8 cellular contexts compared by ENCODE assay signal in genomic region chr2:112583497-112584133, GRCh38. TPM values are rescaled to one million over a fixed set of nuclear protein-coding genes. Genes with fewer than 3 reads are reported as not detected.
DNase-seq lines count a peak whose midpoint lies in the region; ATAC-seq and TF ChIP-seq lines count a peak whose summit lies in the region.

No MANE protein-coding gene starts in this region.

- WGBS in aorta, 2 donors = 37 to 40% methylated on average over 19 of the region's 19 CpGs

- peak overlapping the region; percentile 99 for H3K27ac Mint-ChIP-seq in activated CD4-positive, alpha-beta T cell treated with anti-CD3 and anti-CD28 coated beads, Interleukin-2, amount 10 ng/mL, durations not matched to agents 7 days and 5 days
- H3K27ac Mint-ChIP-seq in dendritic cell treated with granulocyte-macrophage colony-stimulating factor and Interleukin-4, amounts not matched to agents 40 ng/mL and 50 ng/mL, for 4 days = peak overlapping the region; percentile 95
- peak overlapping the region; percentile 100 for H3K27ac Mint-ChIP-seq in mesothelial cell of epicardium

- H3K4me3 Mint-ChIP-seq in activated CD4-positive, alpha-beta T cell treated with anti-CD3 and anti-CD28 coated beads, Interleukin-2, amount 10 ng/mL, durations not matched to agents 7 days and 5 days = peak overlapping the region; percentile 97
- peak overlapping the region; percentile 92 for H3K4me3 Mint-ChIP-seq in dendritic cell treated with granulocyte-macrophage colony-stimulating factor and Interleukin-4, amounts not matched to agents 40 ng/mL and 50 ng/mL, for 4 days
- H3K4me3 Mint-ChIP-seq in mesothelial cell of epicardium = peak overlapping the region; percentile 97

- intact Hi-C loops in dendritic cell treated with granulocyte-macrophage colony-stimulating factor and Interleukin-4, amounts not matched to agents 40 ng/mL and 50 ng/mL, for 4 days (cut with micrococcal nuclease) = loop anchor here (1.0 to 5.0 kb wide), 5 partner anchors 41 to 461 kb away; partner anchors contain the start of genes POLR1B and SLC20A1
- intact Hi-C loops in aorta (cut with DNase I) = loop anchor here (1.0 to 10.0 kb wide), 5 partner anchors 41 to 101 kb away; partner anchors contain the start of genes SLC20A1 (in 2 of the 2), TTL (in 2 of the 2) and POLR1B (in 1 of the 2)

- H3K4me1 ChIP-seq in aorta (ENCODE audit: control insufficient read depth in 1 of 2, insufficient read depth in 2 of 2, low read length in 2 of 2) = peaks cover 0 to 2% of the 10 kb centered on the region in 2 donors

- H3K4me3 ChIP-seq in aorta (ENCODE audit: low read length in 2 of 2) = peak overlapping the region; percentile 35 to 83

- POLR2A ChIA-PET in activated CD4-positive, alpha-beta T cell treated with anti-CD3 and anti-CD28 coated beads, Interleukin-2, amount 10 ng/mL, durations not matched to agents 7 days and 5 days (lab: Charles Lee) = no interaction called here

- ATAC-seq in aorta (ENCODE audit: low FRiP score) (no peak), omental fat pad (ENCODE audit: low FRiP score) (no peak), HG03196 (IDR thresholded peaks at IDR 0.05; ENCODE audit: unreplicated experiment) (no peak)

- no peak for DNase-seq in activated CD4-positive, alpha-beta T cell treated with anti-CD3 and anti-CD28 coated beads, Interleukin-2, amount 10 ng/mL, durations not matched to agents 7 days and 5 days
- DNase-seq in activated CD4-positive, alpha-beta T cell treated with anti-CD3 and anti-CD28 coated beads for 1 hour = no peak
- DNase-seq in RPMI7951 (ENCODE audit: low read depth) = peak; percentile 65
- DNase-seq in mesothelial cell of epicardium (ENCODE audit: low spot score in 2 of 2, unreplicated experiment in 2 of 2) = no peak
- DNase-seq in aorta = no peak
- no peak for DNase-seq in omental fat pad (ENCODE audit: low spot score)

- H3K27me3 ChIP-seq in aorta (ENCODE audit: control insufficient read depth in 1 of 2, insufficient read depth in 2 of 2, low read length in 1 of 2) = no peaks in the 10 kb centered on the region

- H3K36me3 Mint-ChIP-seq in activated CD4-positive, alpha-beta T cell treated with anti-CD3 and anti-CD28 coated beads, Interleukin-2, amount 10 ng/mL, durations not matched to agents 7 days and 5 days (ENCODE audit: low read depth) = peaks cover 16% of the 10 kb centered on the region
- H3K36me3 Mint-ChIP-seq in dendritic cell treated with granulocyte-macrophage colony-stimulating factor and Interleukin-4, amounts not matched to agents 40 ng/mL and 50 ng/mL, for 4 days (ENCODE audit: low read depth) = peaks cover 42% of the 10 kb centered on the region
- H3K36me3 Mint-ChIP-seq in mesothelial cell of epicardium = peaks cover 15% of the 10 kb centered on the region

- H3K9me3 Mint-ChIP-seq in activated CD4-positive, alpha-beta T cell treated with anti-CD3 and anti-CD28 coated beads, Interleukin-2, amount 10 ng/mL, durations not matched to agents 7 days and 5 days = peaks cover 2% of the 10 kb centered on the region
- no peaks in the 10 kb centered on the region for H3K9me3 Mint-ChIP-seq in dendritic cell treated with granulocyte-macrophage colony-stimulating factor and Interleukin-4, amounts not matched to agents 40 ng/mL and 50 ng/mL, for 4 days
- H3K9me3 Mint-ChIP-seq in mesothelial cell of epicardium = no peaks in the 10 kb centered on the region

- H3K36me3 ChIP-seq in aorta (ENCODE audit: control insufficient read depth in 1 of 2, insufficient read depth in 2 of 2, low read length in 1 of 2) = no peaks in the 10 kb centered on the region

- H3K27me3 Mint-ChIP-seq in activated CD4-positive, alpha-beta T cell treated with anti-CD3 and anti-CD28 coated beads, Interleukin-2, amount 10 ng/mL, durations not matched to agents 7 days and 5 days = no peaks in the 10 kb centered on the region
- no peaks in the 10 kb centered on the region for H3K27me3 Mint-ChIP-seq in dendritic cell treated with granulocyte-macrophage colony-stimulating factor and Interleukin-4, amounts not matched to agents 40 ng/mL and 50 ng/mL, for 4 days
- no peaks in the 10 kb centered on the region for H3K27me3 Mint-ChIP-seq in mesothelial cell of epicardium (ENCODE audit: low read depth)

- CTCF ChIA-PET in activated CD4-positive, alpha-beta T cell treated with anti-CD3 and anti-CD28 coated beads, Interleukin-2, amount 10 ng/mL, durations not matched to agents 7 days and 5 days (lab: Charles Lee) = interaction anchor here (0.8 to 1.9 kb wide), 11 partner anchors 8 to 462 kb away, joined by 3 to 5 read pairs (median 4); no protein-coding TSS in a partner anchor

- H3K4me1 Mint-ChIP-seq in activated CD4-positive, alpha-beta T cell treated with anti-CD3 and anti-CD28 coated beads, Interleukin-2, amount 10 ng/mL, durations not matched to agents 7 days and 5 days = peaks cover 40% of the 10 kb centered on the region
- peaks cover 53% of the 10 kb centered on the region for H3K4me1 Mint-ChIP-seq in dendritic cell treated with granulocyte-macrophage colony-stimulating factor and Interleukin-4, amounts not matched to agents 40 ng/mL and 50 ng/mL, for 4 days (ENCODE audit: low read depth)
- peaks cover 21% of the 10 kb centered on the region for H3K4me1 Mint-ChIP-seq in mesothelial cell of epicardium

- H3K9me3 ChIP-seq in aorta (ENCODE audit: control insufficient read depth, low read length) = no peaks in the 10 kb centered on the region

- no peak for TF ChIP-seq CTCF in mesothelial cell of epicardium (IDR thresholded peaks at IDR 0.05; ENCODE audit: unreplicated experiment)
- no peak for TF ChIP-seq CTCF in omental fat pad (IDR thresholded peaks at IDR 0.05)

- H3K27ac ChIP-seq in aorta (ENCODE audit: low read depth in 1 of 2, low read length in 2 of 2) = peak overlapping the region in 1 of 2 donors; percentile 83

RNA-seq across cellular contexts. Expression of gene CHCHD5, which starts 0.8 kb away (rescaled TPM):
- total RNA-seq in activated CD4-positive, alpha-beta T cell treated with anti-CD3 and anti-CD28 coated beads, Interleukin-2, amount 10 ng/mL, durations not matched to agents 7 days and 5 days = 10 to 100 TPM; 33.5 to 33.6 TPM
- total RNA-seq in RPMI7951 (2014; rRNA removed; shearing (Covaris generic)) = 31.6 and 32.2 TPM in 2 replicates
- total RNA-seq in mesothelial cell of epicardium (32.3 to 33.2 TPM (median 32.4 TPM) in 3 replicates), aorta (10 to 100 TPM; 19.0 to 19.2 TPM), omental fat pad (10 to 100 TPM; 11.9 to 22.0 (median 15.7) TPM)
- polyA plus RNA-seq in aorta = 10 to 100 TPM; 27.7 to 32.0 TPM

RNA-seq across cellular contexts. Expression of gene POLR1B, which starts 41.4 kb away (rescaled TPM):
- total RNA-seq in activated CD4-positive, alpha-beta T cell treated with anti-CD3 and anti-CD28 coated beads, Interleukin-2, amount 10 ng/mL, durations not matched to agents 7 days and 5 days = 10 to 100 TPM; 34.6 to 35.2 TPM
- total RNA-seq in RPMI7951 (2014; rRNA removed; shearing (Covaris generic)) = 19.7 and 21.3 TPM in 2 replicates
- total RNA-seq in mesothelial cell of epicardium = 28.0 to 36.5 TPM (median 28.3 TPM) in 3 replicates
- 10 to 100 TPM in 1 of 2 donors, 1 to 10 TPM in 1; 9.4 to 13.5 TPM for total RNA-seq in aorta
- polyA plus RNA-seq in aorta = 1 to 10 TPM; 3.6 to 3.8 TPM
- total RNA-seq in omental fat pad = 10 to 100 TPM; 13.5 to 39.0 (median 14.6) TPM
